ENCODE assay signal across 12 cellular contexts in genomic region chr15:78060232-78060631, GRCh38. TPM values are rescaled to one million over a fixed set of nuclear protein-coding genes. Genes with fewer than 3 reads are reported as not detected.
DNase-seq lines count a peak whose midpoint lies in the region; ATAC-seq and TF ChIP-seq lines count a peak whose summit lies in the region.
"Had no signal": no experiment of that assay in that cellular context is flagged by ENCODE, and none has a peak within 500 bp of the region (broad histone marks: within the 10 kb centered on the region; RNA-seq: fewer than 3 reads in every experiment).

No MANE protein-coding gene starts in this region.

- peak overlapping the region; percentile 72 to 97 (median 86) for H3K27ac Mint-ChIP-seq in CD4-positive, CD25-positive, alpha-beta regulatory T cell
- peak overlapping the region; percentile 57 for H3K27ac Mint-ChIP-seq in activated naive CD8-positive, alpha-beta T cell treated with anti-CD3 and anti-CD28 coated beads for 36 hours
- H3K27ac Mint-ChIP-seq: progenitor cell of endocrine pancreas had no signal

- H3K27ac ChIP-seq in CD4-positive, CD25-positive, alpha-beta regulatory T cell (ENCODE audit: insufficient read depth, low read length, poor library complexity, severe bottlenecking), result peak overlapping the region; percentile 58
- peak overlapping the region; percentile 34 to 62 for H3K27ac ChIP-seq in ovary

- peak overlapping the region in 3 of 4 donors; percentile 3 to 54 (median 47) for H3K4me3 Mint-ChIP-seq in CD4-positive, CD25-positive, alpha-beta regulatory T cell
- H3K4me3 Mint-ChIP-seq in activated naive CD8-positive, alpha-beta T cell treated with anti-CD3 and anti-CD28 coated beads for 36 hours, result no peak overlapping the region

- intact Hi-C loops in ovary (cut with DNase I) (no loop called here), lower leg skin (cut with DNase I; ENCODE audit: low total_unique reads) (no loop called here)

- TF ChIP-seq EP300 in ovary (IDR thresholded peaks at IDR 0.05), result no peak

- no peak for TF ChIP-seq CTCF in ovary (IDR thresholded peaks at IDR 0.05)
- no peak for TF ChIP-seq CTCF in lower leg skin (IDR thresholded peaks at IDR 0.05)

- peaks cover 4% of the 10 kb centered on the region for H3K36me3 Mint-ChIP-seq in CD4-positive, CD25-positive, alpha-beta regulatory T cell
- H3K36me3 Mint-ChIP-seq in activated naive CD8-positive, alpha-beta T cell treated with anti-CD3 and anti-CD28 coated beads for 36 hours, result peaks cover 6% of the 10 kb centered on the region

- H3K27me3 ChIP-seq in CD4-positive, CD25-positive, alpha-beta regulatory T cell (ENCODE audit: control insufficient read depth, insufficient read depth, low read length), result no peaks in the 10 kb centered on the region
- no peaks in the 10 kb centered on the region for H3K27me3 ChIP-seq in ovary

- H3K9me3 ChIP-seq in CD4-positive, CD25-positive, alpha-beta regulatory T cell (ENCODE audit: control insufficient read depth in 2 of 2, low read length in 2 of 2), result no peaks in the 10 kb centered on the region
- no peaks in the 10 kb centered on the region for H3K9me3 ChIP-seq in ovary

- no peaks in the 10 kb centered on the region for H3K36me3 ChIP-seq in CD4-positive, CD25-positive, alpha-beta regulatory T cell (ENCODE audit: control insufficient read depth, insufficient read depth, low read length)
- H3K36me3 ChIP-seq in ovary, result no peaks in the 10 kb centered on the region

- WGBS in ovary, 3 donors, result 89 to 95% (median 92%) methylated on average over 5 of the region's 5 CpGs
- WGBS in lower leg skin, 2 donors, result 88 to 92% methylated on average over 5 of the region's 5 CpGs

- ATAC-seq in CD4-positive, CD25-positive, alpha-beta regulatory T cell (ENCODE audit: low read depth in 2 of 2), result no peak
- ATAC-seq: Right ventricle myocardium inferior had no signal

- H3K4me1 ChIP-seq in CD4-positive, CD25-positive, alpha-beta regulatory T cell (ENCODE audit: control insufficient read depth, insufficient read depth, low read length, poor library complexity, severe bottlenecking), result peaks cover 88% of the 10 kb centered on the region
- peaks cover 48% of the 10 kb centered on the region for H3K4me1 ChIP-seq in ovary (ENCODE audit: insufficient read depth)

- peak overlapping the region; percentile 10 for H3K4me3 ChIP-seq in CD4-positive, CD25-positive, alpha-beta regulatory T cell (ENCODE audit: low read depth, low read length)
- H3K4me3 ChIP-seq in ovary, result no peak overlapping the region
- H3K4me3 ChIP-seq in lower leg skin (ENCODE audit: low read depth, poor library complexity, severe bottlenecking), result no peak overlapping the region

- H3K27me3 Mint-ChIP-seq in CD4-positive, CD25-positive, alpha-beta regulatory T cell, result no peaks in the 10 kb centered on the region
- H3K27me3 Mint-ChIP-seq in activated naive CD8-positive, alpha-beta T cell treated with anti-CD3 and anti-CD28 coated beads for 36 hours, result no peaks in the 10 kb centered on the region

- peaks cover 30 to 57% (median 53%) of the 10 kb centered on the region in 4 donors for H3K4me1 Mint-ChIP-seq in CD4-positive, CD25-positive, alpha-beta regulatory T cell
- H3K4me1 Mint-ChIP-seq in activated naive CD8-positive, alpha-beta T cell treated with anti-CD3 and anti-CD28 coated beads for 36 hours, result peaks cover 67% of the 10 kb centered on the region

- no peak for DNase-seq in CD4-positive, CD25-positive, alpha-beta regulatory T cell
- DNase-seq in H4 (ENCODE audit: low spot score), result peak; percentile 75
- DNase-seq in activated naive CD8-positive, alpha-beta T cell treated with anti-CD3 and anti-CD28 coated beads for 36 hours, result no peak
- no peak for DNase-seq in ovary
- no peak for DNase-seq in cerebellum (ENCODE audit: low spot score)
- DNase-seq in HCEC 1CT, result no peak
- DNase-seq in lower leg skin (ENCODE audit: low spot score in 2 of 2), result no peak
- DNase-seq: NCI-H187; stimulated activated CD4-positive, alpha-beta T cell treated with anti-CD3 and anti-CD28 coated beads, Interleukin-4, amount 100 ng/mL, for 24 hours; stimulated activated naive CD4-positive, alpha-beta T cell treated with Interleukin-2 at 50 U/mL for 16 hours had no signal

- TF ChIP-seq POLR2A in ovary (IDR thresholded peaks at IDR 0.05) (no peak), lower leg skin (IDR thresholded peaks at IDR 0.05) (no peak)

- H3K9me3 Mint-ChIP-seq in CD4-positive, CD25-positive, alpha-beta regulatory T cell, result no peaks in the 10 kb centered on the region
- no peaks in the 10 kb centered on the region for H3K9me3 Mint-ChIP-seq in activated naive CD8-positive, alpha-beta T cell treated with anti-CD3 and anti-CD28 coated beads for 36 hours

RNA-seq across cellular contexts. Expression of gene TBC1D2B, which starts 17.3 kb away (rescaled TPM):
- 117 TPM for total RNA-seq in CD4-positive, CD25-positive, alpha-beta regulatory T cell
- 10 to 100 TPM; 12.2 to 17.9 (median 15.4) TPM for polyA plus RNA-seq in CD4-positive, CD25-positive, alpha-beta regulatory T cell
- total RNA-seq in H4 (2014; rRNA removed; shearing (Covaris generic)), result 12.3 and 13.8 TPM in 2 replicates
- total RNA-seq in activated naive CD8-positive, alpha-beta T cell treated with anti-CD3 and anti-CD28 coated beads for 36 hours, result 10 to 100 TPM; 39.4 to 44.1 TPM
- 100 to 1,000 TPM in 4 of 7 donors, 10 to 100 TPM in 3; 42.3 to 146 (median 115) TPM for total RNA-seq in ovary
- polyA plus RNA-seq in ovary, result 100 to 1,000 TPM in 1 of 2 donors, 10 to 100 TPM in 1; 53.3 to 122 TPM
- total RNA-seq in cerebellum, result 18.3 TPM
- total RNA-seq in lower leg skin, result 10 to 100 TPM; 32.4 to 41.7 (median 35.3) TPM

RNA-seq across cellular contexts. Expression of gene SH2D7, which starts 32.1 kb away (rescaled TPM):
- total RNA-seq in CD4-positive, CD25-positive, alpha-beta regulatory T cell, result not detected
- under 1 TPM in 1 of 4 donors, not detected in 3; 0.09 TPM for polyA plus RNA-seq in CD4-positive, CD25-positive, alpha-beta regulatory T cell
- not detected in 2 replicates for total RNA-seq in H4 (2014; rRNA removed; shearing (Covaris generic))
- total RNA-seq in activated naive CD8-positive, alpha-beta T cell treated with anti-CD3 and anti-CD28 coated beads for 36 hours, result not detected
- total RNA-seq in ovary, result not detected
- not detected for polyA plus RNA-seq in ovary
- not detected for total RNA-seq in cerebellum
- not detected for total RNA-seq in lower leg skin
- total RNA-seq: progenitor cell of endocrine pancreas, Right ventricle myocardium inferior had no signal
